8 cellular contexts compared by ENCODE assay signal in the genomic region with DNA sequence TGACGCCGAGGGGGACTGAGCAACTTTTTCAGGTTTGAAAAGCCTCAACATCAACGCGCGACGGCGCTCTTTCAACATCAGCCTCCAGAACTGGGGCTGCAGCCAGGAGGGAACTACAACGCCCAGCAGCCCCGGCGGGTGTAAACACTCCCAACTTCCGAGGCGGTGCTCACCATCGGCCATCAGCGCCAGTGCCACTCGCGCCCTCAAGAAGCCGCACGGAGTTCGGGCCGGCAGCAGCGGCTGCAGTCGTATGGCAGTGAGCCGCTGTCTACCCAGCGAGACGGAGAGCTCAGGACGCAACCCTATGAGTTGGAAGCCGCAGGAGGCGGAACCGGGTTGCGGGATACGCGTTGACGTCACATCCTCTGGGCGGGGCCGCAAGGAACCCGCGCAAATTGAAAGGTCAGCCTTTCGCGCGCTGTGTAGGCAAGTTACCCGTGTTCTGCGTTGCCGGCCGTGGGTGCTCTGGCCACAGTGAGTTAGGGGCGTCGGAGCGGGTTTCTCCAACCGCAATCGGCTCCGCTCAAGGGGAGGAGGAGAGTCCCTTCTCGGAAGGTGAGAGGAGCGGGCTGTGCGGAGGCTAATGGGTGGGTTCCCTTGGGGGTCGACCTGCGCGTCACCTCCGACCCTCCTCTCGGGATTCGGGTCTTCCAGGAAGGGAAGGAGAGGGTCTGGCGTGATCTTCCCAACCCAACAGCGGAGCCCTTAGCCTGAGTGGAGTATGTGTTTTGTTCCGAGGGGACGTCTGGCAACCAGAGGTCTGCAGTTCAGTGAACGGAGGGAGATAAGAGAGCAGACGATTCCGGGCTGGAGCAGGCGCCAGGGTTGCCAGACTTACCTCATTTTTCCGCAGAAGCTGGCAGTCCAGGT. TPM values are rescaled to one million over a fixed set of nuclear protein-coding genes. Genes with fewer than 3 reads are reported as not detected.
DNase-seq lines count a peak whose midpoint lies in the region; ATAC-seq lines count a peak whose summit lies in the region.

A gene (plus strand): TSS at position 409 of the 873 bp plus-strand sequence. CDS start 2,222 bp downstream, outside the sequence.

- peak within 1 kb of the TSS; percentile 92 for H3K27ac ChIP-seq in KOPT-K1 (ENCODE audit: low read depth, low read length, poor library complexity, severe bottlenecking)
- peak within 1 kb of the TSS; percentile 96 for H3K27ac ChIP-seq in naive thymus-derived CD4-positive, alpha-beta T cell (ENCODE audit: low read depth, low read length)

- POLR2A ChIA-PET in naive thymus-derived CD4-positive, alpha-beta T cell (lab: Charles Lee): interaction anchor here (0.6 to 1.2 kb wide), 3 partner anchors 11 to 221 kb away, joined by 3 to 4 read pairs (median 3); no protein-coding TSS in a partner anchor

- H3K27ac Mint-ChIP-seq in naive thymus-derived CD4-positive, alpha-beta T cell: peak within 1 kb of the TSS; percentile 95 to 99 (median 99)
- peak within 1 kb of the TSS; percentile 100 for H3K27ac Mint-ChIP-seq in stimulated activated naive B cell treated with anti-CD40 and anti-IgM and Interleukin-4, amounts not matched to agents 10 μg/mL and 1 μg/mL and 100 μg/mL, for 72 hours

- H3K9me3 Mint-ChIP-seq in naive thymus-derived CD4-positive, alpha-beta T cell: no peaks in the 10 kb centered on the region
- H3K9me3 Mint-ChIP-seq in stimulated activated naive B cell treated with anti-CD40 and anti-IgM and Interleukin-4, amounts not matched to agents 10 μg/mL and 1 μg/mL and 100 μg/mL, for 72 hours: no peaks in the 10 kb centered on the region

- peak within 1 kb of the TSS; percentile 96 for H3K4me3 ChIP-seq in naive thymus-derived CD4-positive, alpha-beta T cell (ENCODE audit: low read length)

- peaks cover 0 to 2% (median 0%) of the 10 kb centered on the region in 5 donors for H3K36me3 Mint-ChIP-seq in naive thymus-derived CD4-positive, alpha-beta T cell
- H3K36me3 Mint-ChIP-seq in stimulated activated naive B cell treated with anti-CD40 and anti-IgM and Interleukin-4, amounts not matched to agents 10 μg/mL and 1 μg/mL and 100 μg/mL, for 72 hours: peaks cover 8 to 12% of the 10 kb centered on the region in 2 donors

- peak within 1 kb of the TSS; percentile 87 to 99 (median 96) for H3K4me3 Mint-ChIP-seq in naive thymus-derived CD4-positive, alpha-beta T cell
- H3K4me3 Mint-ChIP-seq in stimulated activated naive B cell treated with anti-CD40 and anti-IgM and Interleukin-4, amounts not matched to agents 10 μg/mL and 1 μg/mL and 100 μg/mL, for 72 hours: peak within 1 kb of the TSS; percentile 99

- peaks cover 0 to 8% (median 0%) of the 10 kb centered on the region in 5 donors for H3K27me3 Mint-ChIP-seq in naive thymus-derived CD4-positive, alpha-beta T cell
- H3K27me3 Mint-ChIP-seq in stimulated activated naive B cell treated with anti-CD40 and anti-IgM and Interleukin-4, amounts not matched to agents 10 μg/mL and 1 μg/mL and 100 μg/mL, for 72 hours: no peaks in the 10 kb centered on the region

- CTCF ChIA-PET in naive thymus-derived CD4-positive, alpha-beta T cell (lab: Charles Lee): interaction anchor here (1.3 to 1.5 kb wide), 2 partner anchors 10 to 237 kb away, joined by 4 read pairs; no protein-coding TSS in a partner anchor

- H3K4me1 Mint-ChIP-seq in naive thymus-derived CD4-positive, alpha-beta T cell: peaks cover 7 to 42% (median 17%) of the 10 kb centered on the region in 7 donors
- peaks cover 11 to 29% of the 10 kb centered on the region in 2 donors for H3K4me1 Mint-ChIP-seq in stimulated activated naive B cell treated with anti-CD40 and anti-IgM and Interleukin-4, amounts not matched to agents 10 μg/mL and 1 μg/mL and 100 μg/mL, for 72 hours

- DNase-seq in Daoy (ENCODE audit: low read depth): peak; percentile 95
- peak; percentile 95 for DNase-seq in RKO (ENCODE audit: low spot score)
- DNase-seq in activated T-helper 1 cell treated with Interleukin-2 at 50 U/mL for 16 hours (ENCODE audit: low read depth): peak; percentile 75
- peak; percentile 90 for DNase-seq in fibroblast of gingiva (ENCODE audit: low read depth)
- DNase-seq in naive thymus-derived CD4-positive, alpha-beta T cell: peak; percentile 84 to 92 (median 89)
- peak; percentile 87 for DNase-seq in stimulated activated naive B cell treated with anti-CD40 and anti-IgM and Interleukin-4, amounts not matched to agents 10 μg/mL and 1 μg/mL and 100 μg/mL, for 72 hours

- peaks cover 6 to 12% of the 10 kb centered on the region in 2 donors for H3K4me1 ChIP-seq in naive thymus-derived CD4-positive, alpha-beta T cell (ENCODE audit: control insufficient read depth in 2 of 2, insufficient read depth in 2 of 2, low read length in 2 of 2)

- ATAC-seq in GM21786 (IDR thresholded peaks at IDR 0.05; ENCODE audit: unreplicated experiment): peak; percentile 97
- ATAC-seq in naive thymus-derived CD4-positive, alpha-beta T cell: peak; percentile 99
- ATAC-seq in stimulated activated naive B cell treated with anti-CD40 and anti-IgM and Interleukin-4, amounts not matched to agents 10 μg/mL and 1 μg/mL and 100 μg/mL, for 72 hours (replicated peaks): peak; percentile 96 to 97

- no peaks in the 10 kb centered on the region for H3K9me3 ChIP-seq in KOPT-K1 (ENCODE audit: insufficient read depth, low read length, poor library complexity, severe bottlenecking)
- no peaks in the 10 kb centered on the region for H3K9me3 ChIP-seq in naive thymus-derived CD4-positive, alpha-beta T cell (ENCODE audit: control insufficient read depth in 2 of 3, low read length in 3 of 3)

- H3K27me3 ChIP-seq in naive thymus-derived CD4-positive, alpha-beta T cell (ENCODE audit: control insufficient read depth in 2 of 2, insufficient read depth in 2 of 2, low read length in 2 of 2): no peaks in the 10 kb centered on the region

- peaks cover 42% of the 10 kb centered on the region for H3K36me3 ChIP-seq in KOPT-K1 (ENCODE audit: insufficient read depth, low read length)
- H3K36me3 ChIP-seq in naive thymus-derived CD4-positive, alpha-beta T cell (ENCODE audit: control insufficient read depth in 2 of 3, insufficient read depth in 3 of 3, low read length in 3 of 3): peaks cover 0 to 3% (median 0%) of the 10 kb centered on the region in 3 experiments

- intact Hi-C loops in naive thymus-derived CD4-positive, alpha-beta T cell (cut with micrococcal nuclease): loop anchor here (1.0 to 5.0 kb wide), 10 partner anchors 150 to 1479 kb away; a partner anchor contains a TSS

RNA-seq across cellular contexts. Expression of the gene that starts here (rescaled TPM):
- total RNA-seq in Daoy (2014; rRNA removed; shearing (Covaris generic)): 54.2 and 67.1 TPM in 2 replicates
- total RNA-seq in naive thymus-derived CD4-positive, alpha-beta T cell: 10 to 100 TPM in 1 of 5 experiments, 1 to 10 TPM in 2, under 1 TPM in 2; 0.11 to 29.8 (median 1.0) TPM
- not detected for polyA plus RNA-seq in naive thymus-derived CD4-positive, alpha-beta T cell

Comparison
In these comparisons a context has a peak if more than half of its experiments do, and no peak if none do; other contexts are left out.
1. Peak in every context shown above with its lines: DNase-seq, ATAC-seq, H3K4me3 ChIP-seq and H3K27ac ChIP-seq.